9 cellular contexts compared by ENCODE assay signal in genomic region chr16:28182183-28182582, GRCh38. TPM values are rescaled to one million over a fixed set of nuclear protein-coding genes. Genes with fewer than 3 reads are reported as not detected.
A peak's percentile ranks its signal among the peaks of the same experiment; 100 is the strongest.
DNase-seq lines count a peak whose midpoint lies in the region; ATAC-seq and TF ChIP-seq lines count a peak whose summit lies in the region.
"Had no signal": no experiment of that assay in that cellular context is flagged by ENCODE, and none has a peak within 500 bp of the region (broad histone marks: within the 10 kb centered on the region; RNA-seq: fewer than 3 reads in every experiment).

No MANE protein-coding gene starts in this region.

- DNase-seq in Calu3 = no peak
- DNase-seq in WTC11 (ENCODE audit: low spot score) = no peak
- DNase-seq in choroid plexus epithelial cell (ENCODE audit: low read depth) = peak; percentile 16
- peak; percentile 33 for DNase-seq in stimulated activated CD4-positive, alpha-beta T cell treated with anti-CD3 and anti-CD28 coated beads, Interleukin-12 subunit alpha, Interleukin-12 subunit beta, amount 100 ng/mL, for 4 hours
- no peak for DNase-seq in retina
- DNase-seq in MV-4-11 (lab: John Stamatoyannopoulos, UW) = no peak
- no peak for DNase-seq in effector CD8-positive, alpha-beta T cell (lab: John Stamatoyannopoulos, UW)
- DNase-seq in GM19240 (ENCODE audit: insufficient read length, low spot score) = no peak

- H3K9me3 Mint-ChIP-seq in Calu3 (ENCODE audit: low read depth, unreplicated experiment) (no peaks in the 10 kb centered on the region), WTC11 (peaks cover 5% of the 10 kb centered on the region)

- TF ChIP-seq CTCF in Calu3 (IDR thresholded peaks at IDR 0.05; ENCODE audit: unreplicated experiment) = no peak
- TF ChIP-seq CTCF in WTC11 (IDR thresholded peaks at IDR 0.05) = no peak
- TF ChIP-seq CTCF in choroid plexus epithelial cell (conservative IDR thresholded peaks at IDR 0.05; ENCODE audit: low read depth, low read length) = no peak

- no peak overlapping the region for H3K4me3 ChIP-seq in choroid plexus epithelial cell (ENCODE audit: low read depth, low read length)
- H3K4me3 ChIP-seq: SJCRH30 had no signal

- POLR2A ChIA-PET in WTC11 (lab: Charles Lee) = no interaction called here

- peaks cover 38% of the 10 kb centered on the region for H3K36me3 Mint-ChIP-seq in Calu3 (ENCODE audit: insufficient read depth, unreplicated experiment)
- peaks cover 29% of the 10 kb centered on the region for H3K36me3 Mint-ChIP-seq in WTC11

- H3K27ac Mint-ChIP-seq in Calu3 (ENCODE audit: unreplicated experiment) = peak overlapping the region; percentile 23
- peak overlapping the region; percentile 43 for H3K27ac Mint-ChIP-seq in WTC11

- CTCF ChIA-PET in Calu3 (lab: Charles Lee) (no interaction called here), WTC11 (lab: Charles Lee) (no interaction called here)

- H3K4me3 Mint-ChIP-seq in Calu3 (ENCODE audit: low read depth, unreplicated experiment) (peak overlapping the region; percentile 3), WTC11 (no peak overlapping the region)

- H3K27me3 Mint-ChIP-seq in Calu3 (ENCODE audit: unreplicated experiment) (no peaks in the 10 kb centered on the region), WTC11 (ENCODE audit: low read depth) (no peaks in the 10 kb centered on the region)

- no TSS peak for BruUV-seq in Calu3 (replicated peaks; lab: Mats Ljungman, UMichigan)

- H3K4me1 Mint-ChIP-seq in Calu3 (ENCODE audit: low read depth, unreplicated experiment) (peaks cover 50% of the 10 kb centered on the region), WTC11 (peaks cover 24% of the 10 kb centered on the region)

- ATAC-seq in WTC11 = no peak

- intact Hi-C loops in Calu3 (cut with micrococcal nuclease; ENCODE audit: unreplicated experiment) = no loop called here

TF ChIP-seq in WTC11, 78 proteins besides CTCF, POLR2A, EP300 and RAD21:
- TF ChIP-seq MYBL2 (CRISPR knock-in tag; IDR thresholded peaks at IDR 0.05) = no peak
- no peak for TF ChIP-seq NFYB (CRISPR knock-in tag; conservative IDR thresholded peaks at IDR 0.05; ENCODE audit: low read depth)
- no peak for TF ChIP-seq NR2C2 (CRISPR knock-in tag; IDR thresholded peaks at IDR 0.05)
- no peak for TF ChIP-seq NFATC4 (CRISPR knock-in tag; IDR thresholded peaks at IDR 0.05)
- no peak for TF ChIP-seq GABPB1 (CRISPR knock-in tag; IDR thresholded peaks at IDR 0.05)
TF ChIP-seq in WTC11: peak in this region for 0.

RNA-seq across cellular contexts. Expression of gene XPO6, which starts 29.6 kb away (rescaled TPM):
- 149 and 153 TPM in 2 replicates for total RNA-seq in Calu3 (2022)
- total RNA-seq in WTC11 (2021) = 125 to 160 TPM (median 133 TPM) in 3 replicates

Comparison
In these comparisons a context has a peak if more than half of its experiments do, and no peak if none do; other contexts are left out.
1. DNase-seq: peak in choroid plexus epithelial cell (single experiment) and stimulated activated CD4-positive, alpha-beta T cell treated with anti-CD3 and anti-CD28 coated beads, Interleukin-12 subunit alpha, Interleukin-12 subunit beta, amount 100 ng/mL, for 4 hours (single experiment); none in Calu3 (single experiment), WTC11 (single experiment), retina (single experiment), MV-4-11 (single experiment), effector CD8-positive, alpha-beta T cell (single experiment) and GM19240 (single experiment).